12 cellular contexts compared by ENCODE assay signal in the genomic region with DNA sequence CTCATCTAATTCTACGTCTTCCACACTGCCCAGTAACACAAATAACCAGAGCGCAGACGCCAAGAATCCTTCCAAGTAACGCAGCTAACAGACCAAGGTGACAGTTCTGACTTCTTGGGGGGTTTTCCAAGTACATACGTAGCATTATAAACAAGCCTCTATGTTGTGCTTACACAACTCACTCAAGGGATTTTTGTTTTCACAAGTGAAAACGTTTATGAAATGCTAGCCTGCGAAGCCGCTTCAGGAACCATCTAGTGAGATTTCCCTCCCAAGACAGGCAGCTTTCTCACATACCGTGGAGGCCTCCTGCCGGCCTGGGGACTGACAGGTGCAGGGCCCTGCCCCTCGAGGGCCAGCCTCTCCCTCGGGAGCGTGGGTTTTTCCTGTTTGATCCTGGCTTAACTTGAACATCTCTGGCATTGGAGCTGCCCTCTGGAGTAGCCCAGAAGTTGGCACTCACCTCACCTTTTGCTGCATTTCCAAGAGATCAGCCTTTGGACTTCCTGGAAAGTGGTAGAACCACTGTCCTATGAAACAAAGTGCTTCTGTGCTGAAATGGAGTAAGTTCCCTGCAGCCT.
DNase-seq lines count a peak whose midpoint lies in the region; ATAC-seq, FAIRE-seq and TF ChIP-seq lines count a peak whose summit lies in the region.
"Had no signal": no experiment of that assay in that cellular context is flagged by ENCODE, and none has a peak within 500 bp of the region (broad histone marks: within the 10 kb centered on the region; RNA-seq: fewer than 3 reads in every experiment).

No MANE protein-coding gene starts in this region.

- 65% methylated on average over 13 of the region's 13 CpGs for WGBS in HepG2 (ENCODE audit: low lambda C conversion rate)
- WGBS in SK-N-SH (ENCODE audit: low lambda C conversion rate): 82% methylated on average over 13 of the region's 13 CpGs

- CTCF ChIA-PET in HepG2 (lab: Yijun Ruan, JAX; ENCODE audit: low intra/inter-chr PET ratio, low total read pairs): no interaction called here
- CTCF ChIA-PET in T-cell (lab: Charles Lee): interaction anchor here in 1 of 2 donors (0.6 kb wide), 1 partner anchor 179 kb away, joined by 7 read pairs; no protein-coding TSS in a partner anchor
- CTCF ChIA-PET in SK-N-SH (lab: Yijun Ruan, JAX): interaction anchor here (0.7 to 8.2 kb wide), 7 partner anchors 11 to 670 kb away, joined by 3 to 191 read pairs (median 3); no protein-coding TSS in a partner anchor

- DNase-seq in HepG2 (ENCODE audit: low spot score) (no peak), T-cell (no peak), SK-N-SH (no peak)
- DNase-seq in natural killer cell treated with Interleukin-12 subunit alpha and Interleukin-12 subunit beta and Interleukin-15 and Interleukin-18, amount 100 ng/mL, for 72 hours (ENCODE audit: low spot score): no peak
- DNase-seq: amniotic stem cell had no signal

- H3K9me3 Mint-ChIP-seq in T-cell: no peaks in the 10 kb centered on the region
- no peaks in the 10 kb centered on the region for H3K9me3 Mint-ChIP-seq in natural killer cell treated with Interleukin-12 subunit alpha and Interleukin-12 subunit beta and Interleukin-15 and Interleukin-18, amount 100 ng/mL, for 72 hours
- H3K9me3 Mint-ChIP-seq: stimulated activated naive CD8-positive, alpha-beta T cell treated with anti-CD3 and anti-CD28 coated beads, Interleukin-15, Interleukin-2, amounts not matched to agents 100 ng/mL and 50 ng/mL, for 24 hours had no signal

- H3K4me3 ChIP-seq in HepG2 (replicated peaks in 1 of 3; ENCODE audit: insufficient read depth in 1 of 3, low read depth in 2 of 3, low read length in 3 of 3) (no peak overlapping the region), SK-N-SH (ENCODE audit: low read depth in 2 of 2, low read length in 1 of 2) (no peak overlapping the region)
- H3K4me3 ChIP-seq: K562 had no signal

- H3K27ac ChIP-seq in HepG2 (ENCODE audit: extremely low read length, insufficient read depth, low read length) (no peak overlapping the region), SK-N-SH (ENCODE audit: low read depth in 2 of 2, low read length in 1 of 2) (no peak overlapping the region)
- H3K27ac ChIP-seq: parathyroid adenoma had no signal

- H3K27ac Mint-ChIP-seq in T-cell: no peak overlapping the region
- H3K27ac Mint-ChIP-seq in natural killer cell treated with Interleukin-12 subunit alpha and Interleukin-12 subunit beta and Interleukin-15 and Interleukin-18, amount 100 ng/mL, for 72 hours: no peak overlapping the region
- H3K27ac Mint-ChIP-seq: stimulated activated naive CD8-positive, alpha-beta T cell treated with anti-CD3 and anti-CD28 coated beads, Interleukin-15, Interleukin-2, amounts not matched to agents 100 ng/mL and 50 ng/mL, for 24 hours had no signal

- BruUV-seq in HepG2 (replicated peaks; lab: Mats Ljungman, UMichigan): no TSS peak

- no peak for TF ChIP-seq POLR2A in HepG2 (IDR thresholded peaks at IDR 0.05; ENCODE audit: insufficient read depth in 1 of 2, low read depth in 2 of 2, low read length in 2 of 2)

- no peaks in the 10 kb centered on the region for H3K27me3 Mint-ChIP-seq in T-cell
- no peaks in the 10 kb centered on the region for H3K27me3 Mint-ChIP-seq in natural killer cell treated with Interleukin-12 subunit alpha and Interleukin-12 subunit beta and Interleukin-15 and Interleukin-18, amount 100 ng/mL, for 72 hours
- H3K27me3 Mint-ChIP-seq: stimulated activated naive CD8-positive, alpha-beta T cell treated with anti-CD3 and anti-CD28 coated beads, Interleukin-15, Interleukin-2, amounts not matched to agents 100 ng/mL and 50 ng/mL, for 24 hours had no signal

- in situ Hi-C loops in HepG2 (cut with HindIII; ENCODE audit: extremely low pct_ligation_motif_present, low pct_unique_long_range_greater_than_20kb): loop anchor here (10.0 kb wide), 1 partner anchor 177 kb away; no protein-coding TSS in a partner anchor

- H3K4me1 ChIP-seq in HepG2 (ENCODE audit: insufficient read depth, low read length): peaks cover 30% of the 10 kb centered on the region
- peaks cover 0 to 20% of the 10 kb centered on the region in 2 experiments; a peak in 1 of 4 replicates for H3K4me1 ChIP-seq in SK-N-SH (ENCODE audit: control insufficient read depth in 1 of 2, insufficient read depth in 2 of 2, low read depth in 1 of 2, low read length in 1 of 2)

- POLR2A ChIA-PET in HepG2 (lab: Yijun Ruan, JAX) (no interaction called here), T-cell (lab: Charles Lee) (no interaction called here), SK-N-SH (lab: Yijun Ruan, JAX) (no interaction called here)

- H3K27me3 ChIP-seq in HepG2 (ENCODE audit: control insufficient read depth in 1 of 2, insufficient read depth in 2 of 2, low read length in 2 of 2): no peaks in the 10 kb centered on the region
- H3K27me3 ChIP-seq in SK-N-SH (ENCODE audit: insufficient read depth): no peaks in the 10 kb centered on the region

- ATAC-seq in GM18502 (IDR thresholded peaks at IDR 0.05; ENCODE audit: poor library complexity, unreplicated experiment): peak; percentile 56
- ATAC-seq in GM21515 (IDR thresholded peaks at IDR 0.05; ENCODE audit: unreplicated experiment): peak; percentile 48
- ATAC-seq in HG03432 (IDR thresholded peaks at IDR 0.05; ENCODE audit: unreplicated experiment): peak; percentile 55
- no peak for ATAC-seq in HepG2
- ATAC-seq in T-cell (replicated peaks in 1 of 4): no peak
- no peak for ATAC-seq in HG03469 (IDR thresholded peaks at IDR 0.05; ENCODE audit: unreplicated experiment)
- ATAC-seq in natural killer cell treated with Interleukin-12 subunit alpha and Interleukin-12 subunit beta and Interleukin-15 and Interleukin-18, amount 100 ng/mL, for 72 hours: no peak
- ATAC-seq: K562 had no signal

- no peak for TF ChIP-seq CTCF in HepG2 (CRISPR knock-in tag; IDR thresholded peaks at IDR 0.05)
- TF ChIP-seq CTCF in SK-N-SH (IDR thresholded peaks at IDR 0.05): no peak

- no peak overlapping the region for H2AFZ ChIP-seq in HepG2 (ENCODE audit: low read length)
- H2AFZ ChIP-seq in SK-N-SH (ENCODE audit: low read depth): no peak overlapping the region
- H2AFZ ChIP-seq: parathyroid adenoma had no signal

- H3K9me2 ChIP-seq in SK-N-SH: no peaks in the 10 kb centered on the region

- H3K4me1 Mint-ChIP-seq in T-cell: peaks cover 8 to 11% (median 8%) of the 10 kb centered on the region in 3 donors
- peaks cover 3 to 4% of the 10 kb centered on the region in 2 donors for H3K4me1 Mint-ChIP-seq in natural killer cell treated with Interleukin-12 subunit alpha and Interleukin-12 subunit beta and Interleukin-15 and Interleukin-18, amount 100 ng/mL, for 72 hours (ENCODE audit: low read depth in 2 of 2)

- no peak overlapping the region for H3K9ac ChIP-seq in HepG2 (ENCODE audit: insufficient read depth, low read depth, low read length)
- no peak overlapping the region for H3K9ac ChIP-seq in SK-N-SH
- H3K9ac ChIP-seq: parathyroid adenoma had no signal

- no peak for TF ChIP-seq EP300 in HepG2 (IDR thresholded peaks at IDR 0.05; ENCODE audit: low read depth in 2 of 2, low read length in 2 of 2)
- no peak for TF ChIP-seq EP300 in HepG2 (CRISPR knock-in tag; IDR thresholded peaks at IDR 0.05; ENCODE audit: borderline replicate concordance)
- TF ChIP-seq EP300 in SK-N-SH (IDR thresholded peaks at IDR 0.05; ENCODE audit: borderline replicate concordance in 1 of 2, low read depth in 1 of 2, low read length in 1 of 2): no peak

- no peak for TF ChIP-seq RAD21 in HepG2 (CRISPR knock-in tag; IDR thresholded peaks at IDR 0.05)
- TF ChIP-seq RAD21 in SK-N-SH (IDR thresholded peaks at IDR 0.05; ENCODE audit: low read length): no peak

- H3F3A ChIP-seq in SK-N-SH (replicated peaks; ENCODE audit: insufficient read depth): no peaks in the 10 kb centered on the region

- FAIRE-seq in HepG2 (lab: Jason Lieb, UNC): no peak
- FAIRE-seq: K562 had no signal

- no peaks in the 10 kb centered on the region for H4K20me1 ChIP-seq in HepG2 (ENCODE audit: insufficient read depth, low read length)
- no peaks in the 10 kb centered on the region for H4K20me1 ChIP-seq in SK-N-SH (ENCODE audit: insufficient read depth)

- H3K79me2 ChIP-seq in HepG2 (ENCODE audit: insufficient read depth, low read length): no peaks in the 10 kb centered on the region
- H3K79me2 ChIP-seq in SK-N-SH (ENCODE audit: insufficient read depth): no peaks in the 10 kb centered on the region
- H3K79me2 ChIP-seq: parathyroid adenoma had no signal

- H3K4me2 ChIP-seq in HepG2 (ENCODE audit: low read depth, low read length): no peak overlapping the region
- no peak overlapping the region for H3K4me2 ChIP-seq in SK-N-SH

- H3K36me3 ChIP-seq in HepG2 (replicated peaks in 1 of 2; ENCODE audit: control insufficient read depth in 1 of 2, insufficient read depth in 2 of 2, low read length in 2 of 2) (no peaks in the 10 kb centered on the region), SK-N-SH (replicated peaks in 1 of 2; ENCODE audit: control insufficient read depth in 1 of 2, insufficient read depth in 2 of 2, low read length in 1 of 2) (no peaks in the 10 kb centered on the region)

- H3K36me3 Mint-ChIP-seq in T-cell: peaks cover 6% of the 10 kb centered on the region
- peaks cover 6% of the 10 kb centered on the region for H3K36me3 Mint-ChIP-seq in natural killer cell treated with Interleukin-12 subunit alpha and Interleukin-12 subunit beta and Interleukin-15 and Interleukin-18, amount 100 ng/mL, for 72 hours

- H3K9me3 ChIP-seq in HepG2 (ENCODE audit: low read length): no peaks in the 10 kb centered on the region
- no peaks in the 10 kb centered on the region for H3K9me3 ChIP-seq in SK-N-SH

- no peak overlapping the region for H3K4me3 Mint-ChIP-seq in T-cell
- H3K4me3 Mint-ChIP-seq in natural killer cell treated with Interleukin-12 subunit alpha and Interleukin-12 subunit beta and Interleukin-15 and Interleukin-18, amount 100 ng/mL, for 72 hours: no peak overlapping the region
- H3K4me3 Mint-ChIP-seq: stimulated activated naive CD8-positive, alpha-beta T cell treated with anti-CD3 and anti-CD28 coated beads, Interleukin-15, Interleukin-2, amounts not matched to agents 100 ng/mL and 50 ng/mL, for 24 hours had no signal

- intact Hi-C loops in HepG2 (cut with micrococcal nuclease; ENCODE audit: unreplicated experiment): no loop called here

TF ChIP-seq in HepG2, 621 proteins besides CTCF, POLR2A, EP300 and RAD21 (continues in another document):
- TF ChIP-seq BCL6 (CRISPR knock-in tag; IDR thresholded peaks at IDR 0.05): peak; percentile 82
- TF ChIP-seq ZNF20 (CRISPR knock-in tag; IDR thresholded peaks at IDR 0.05): no peak
- no peak for TF ChIP-seq FOXC1 (CRISPR knock-in tag; IDR thresholded peaks at IDR 0.05; ENCODE audit: borderline replicate concordance)

TF ChIP-seq in SK-N-SH, 30 proteins besides CTCF, POLR2A, EP300 and RAD21 (continues in another document):
- TF ChIP-seq FOSL2 (IDR thresholded peaks at IDR 0.05; ENCODE audit: borderline replicate concordance, low read depth) (no peak), RFX5 (IDR thresholded peaks at IDR 0.05; ENCODE audit: low read length) (no peak), MEF2A (IDR thresholded peaks at IDR 0.05; ENCODE audit: borderline replicate concordance, low read depth) (no peak), JUND (IDR thresholded peaks at IDR 0.05) (no peak), TCF12 (IDR thresholded peaks at IDR 0.05) (no peak), EZH2phosphoT487 (IDR thresholded peaks at IDR 0.05; ENCODE audit: borderline replicate concordance, low read depth) (no peak), NFIC (IDR thresholded peaks at IDR 0.05; ENCODE audit: borderline replicate concordance) (no peak), RXRA (IDR thresholded peaks at IDR 0.05; ENCODE audit: borderline replicate concordance, low read depth) (no peak)

Comparison
In these comparisons a context has a peak if more than half of its experiments do, and no peak if none do; other contexts are left out.
1. ATAC-seq: peak in GM18502 (single experiment), GM21515 (single experiment) and HG03432 (single experiment); none in HepG2 (single experiment), T-cell (0 of 4), HG03469 (single experiment) and natural killer cell treated with Interleukin-12 subunit alpha and Interleukin-12 subunit beta and Interleukin-15 and Interleukin-18, amount 100 ng/mL, for 72 hours (0 of 2).